In the genomic region with DNA sequence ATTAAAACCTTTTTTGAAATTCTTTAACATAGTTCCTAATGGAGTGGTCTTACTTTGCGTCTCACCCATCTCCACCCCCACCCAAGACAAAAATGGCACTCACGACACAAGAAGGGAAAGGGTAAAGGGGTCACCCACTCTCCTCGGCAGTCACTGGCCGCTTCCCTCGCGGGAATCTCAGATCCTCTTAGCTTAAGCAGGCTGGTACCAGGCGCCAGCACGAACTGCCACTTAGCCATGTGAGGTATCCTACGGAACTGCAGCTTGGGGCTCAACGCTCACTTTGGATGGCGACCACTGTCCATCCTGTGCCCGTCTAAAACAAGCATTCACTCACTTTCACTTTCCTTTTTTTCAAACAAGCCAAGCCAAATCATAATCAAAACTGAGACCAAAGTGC, we compare ENCODE assay signal across 17 cellular contexts. TPM values are rescaled to one million over a fixed set of nuclear protein-coding genes. Genes with fewer than 3 reads are reported as not detected.
DNase-seq lines count a peak whose midpoint lies in the region; TF ChIP-seq lines count a peak whose summit lies in the region.
"Had no signal": no experiment of that assay in that cellular context is flagged by ENCODE, and none has a peak within 500 bp of the region (broad histone marks: within the 10 kb centered on the region; RNA-seq: fewer than 3 reads in every experiment).

No MANE protein-coding gene starts in this region.

- no peaks in the 10 kb centered on the region for H3K79me2 ChIP-seq in hepatocyte

- H3K27ac ChIP-seq in hepatocyte (peak overlapping the region; percentile 91), transverse colon (peak overlapping the region in 3 of 4 donors; percentile 58 to 80 (median 76)), testis (no peak overlapping the region)
- H3K27ac ChIP-seq: GM23248 had no signal

- H3K4me1 Mint-ChIP-seq in Calu3 (ENCODE audit: low read depth, unreplicated experiment) = peaks cover 14% of the 10 kb centered on the region
- H3K4me1 Mint-ChIP-seq: B cell had no signal

- no peak overlapping the region for H3K4me3 Mint-ChIP-seq in Calu3 (ENCODE audit: low read depth, unreplicated experiment)
- H3K4me3 Mint-ChIP-seq: B cell; CD8-positive, alpha-beta T cell had no signal

- H3K9me3 ChIP-seq in hepatocyte (ENCODE audit: low read depth) (no peaks in the 10 kb centered on the region), transverse colon (no peaks in the 10 kb centered on the region), testis (no peaks in the 10 kb centered on the region)
- H3K9me3 ChIP-seq: Caco-2, HAP-1 had no signal

- H3K4me3 ChIP-seq in hepatocyte (no peak overlapping the region), transverse colon (no peak overlapping the region), testis (no peak overlapping the region)
- H3K4me3 ChIP-seq: BLaER1 treated with 17β-estradiol and CSF1 and Interleukin-3, amounts not matched to agents 10 nM and 100 nM; GM23248; HAP-1 had no signal

- 86% methylated on average over 12 of the region's 12 CpGs for WGBS in hepatocyte (ENCODE audit: low lambda C conversion rate, missing lambda C conversion rate)
- WGBS in transverse colon (ENCODE audit: low coverage in 1 of 2), 2 donors = 86 to 89% methylated on average over 4 to 12 of the region's 12 CpGs
- 90 to 91% methylated on average over 2 to 10 of the region's 12 CpGs for WGBS in testis, 2 donors

- peaks cover 9% of the 10 kb centered on the region for H3K9me3 Mint-ChIP-seq in Calu3 (ENCODE audit: low read depth, unreplicated experiment)
- H3K9me3 Mint-ChIP-seq: CD8-positive, alpha-beta T cell had no signal

- H3K4me2 ChIP-seq in hepatocyte = no peak overlapping the region

- H3K27me3 ChIP-seq in hepatocyte (no peaks in the 10 kb centered on the region), transverse colon (no peaks in the 10 kb centered on the region), testis (no peaks in the 10 kb centered on the region)

- in situ Hi-C loops in transverse colon (cut with MboI; ENCODE audit: low pct_ligation_motif_present in 1 of 4, low pct_unique_long_range_greater_than_20kb in 1 of 4, low sequenced_read_pairs in 3 of 4) = no loop called here

- TF ChIP-seq EP300 in transverse colon (IDR thresholded peaks at IDR 0.05; ENCODE audit: low read depth) = no peak

- H3K27me3 Mint-ChIP-seq in Calu3 (ENCODE audit: unreplicated experiment) = no peaks in the 10 kb centered on the region
- H3K27me3 Mint-ChIP-seq: B cell had no signal

- H3K9me2 ChIP-seq in hepatocyte (replicated peaks; ENCODE audit: insufficient read depth) = no peaks in the 10 kb centered on the region

- TF ChIP-seq CTCF in Calu3 (IDR thresholded peaks at IDR 0.05; ENCODE audit: unreplicated experiment) (no peak), hepatocyte (IDR thresholded peaks at IDR 0.05; ENCODE audit: poor library complexity) (no peak), transverse colon (IDR thresholded peaks at IDR 0.05) (no peak), testis (IDR thresholded peaks at IDR 0.05) (no peak)

- H3K36me3 Mint-ChIP-seq in Calu3 (ENCODE audit: insufficient read depth, unreplicated experiment) = peaks cover 8% of the 10 kb centered on the region
- H3K36me3 Mint-ChIP-seq: CD8-positive, alpha-beta T cell had no signal

- H2AFZ ChIP-seq in hepatocyte = no peak overlapping the region
- H2AFZ ChIP-seq: GM23248 had no signal

- no TSS peak for BruUV-seq in Calu3 (replicated peaks; lab: Mats Ljungman, UMichigan)

- H3K27ac Mint-ChIP-seq in Calu3 (ENCODE audit: unreplicated experiment) = peak overlapping the region; percentile 83
- H3K27ac Mint-ChIP-seq: B cell; CD8-positive, alpha-beta T cell had no signal

- DNase-seq in DMS53 (lab: John Stamatoyannopoulos, UW) (peak; percentile 67), DMS53 treated with DMSO at 0.1 percent for 48 hours (lab: John Stamatoyannopoulos, UW; ENCODE audit: unreplicated experiment) (no peak), Calu3 (no peak), hepatocyte (ENCODE audit: low spot score) (no peak), transverse colon (no peak), middle frontal gyrus (ENCODE audit: extremely low spot score, low spot score) (no peak), testis (no peak)
- no peak for DNase-seq in NK-92 treated with Interleukin-12 subunit alpha and Interleukin-12 subunit beta, amount 100 ng/mL, for 24 hours (lab: John Stamatoyannopoulos, UW)
- DNase-seq: 8988T; Caco-2; CD8-positive, alpha-beta T cell; DMS153; GM23248 had no signal

- CTCF ChIA-PET in Calu3 (lab: Charles Lee) = no interaction called here

- no peaks in the 10 kb centered on the region for H4K20me1 ChIP-seq in hepatocyte (ENCODE audit: insufficient read depth, poor library complexity, severe bottlenecking)
- H4K20me1 ChIP-seq: BLaER1 treated with 17β-estradiol and CSF1 and Interleukin-3, amounts not matched to agents 10 nM and 100 nM had no signal

- intact Hi-C loops in Calu3 (cut with micrococcal nuclease; ENCODE audit: unreplicated experiment) = no loop called here
- intact Hi-C loops in transverse colon (cut with DNase I; ENCODE audit: low total_unique reads) = no loop called here
- intact Hi-C loops in testis (cut with DNase I; ENCODE audit: low total_unique reads) = no loop called here

- H3K36me3 ChIP-seq in hepatocyte (replicated peaks; ENCODE audit: insufficient read depth, low read depth) = no peaks in the 10 kb centered on the region
- no peaks in the 10 kb centered on the region for H3K36me3 ChIP-seq in transverse colon
- H3K36me3 ChIP-seq in testis (ENCODE audit: low read depth, missing control alignments) = no peaks in the 10 kb centered on the region
- H3K36me3 ChIP-seq: BLaER1 treated with 17β-estradiol and CSF1 and Interleukin-3, amounts not matched to agents 10 nM and 100 nM; HAP-1 had no signal

- H3K4me1 ChIP-seq in hepatocyte (ENCODE audit: insufficient read depth) (no peaks in the 10 kb centered on the region), transverse colon (peaks cover 0 to 7% (median 0%) of the 10 kb centered on the region in 4 donors), testis (no peaks in the 10 kb centered on the region)
- H3K4me1 ChIP-seq: HAP-1 had no signal

- TF ChIP-seq POLR2A in transverse colon (IDR thresholded peaks at IDR 0.05) (no peak), testis (IDR thresholded peaks at IDR 0.05) (no peak)

RNA-seq across cellular contexts. Expression of a gene that starts 14.7 kb away (rescaled TPM):
- total RNA-seq in Calu3 (2022) = 13.9 and 16.6 TPM in 2 replicates
- 5.0 and 6.5 TPM in 2 replicates for total RNA-seq in hepatocyte
- polyA plus RNA-seq in hepatocyte = 7.1 and 13.4 TPM in 2 replicates
- 10 to 100 TPM in 3 of 4 donors, 1 to 10 TPM in 1; 5.6 to 28.8 (median 12.7) TPM for total RNA-seq in transverse colon
- 1 to 10 TPM; 1.1 to 3.1 TPM for total RNA-seq in testis
- polyA plus RNA-seq in testis (ENCODE audit: insufficient read depth, low read depth, low replicate concordance) = 0.90 TPM
- total RNA-seq: HT1080 had no signal

RNA-seq across cellular contexts. Expression of a gene that starts 23.8 kb away (rescaled TPM):
- total RNA-seq in Calu3 (2022) (222 and 273 TPM in 2 replicates), hepatocyte (27.5 and 34.9 TPM in 2 replicates), transverse colon (10 to 100 TPM; 31.0 to 60.3 (median 43.2) TPM), testis (10 to 100 TPM; 19.0 to 21.4 TPM)
- polyA plus RNA-seq in hepatocyte (110 and 118 TPM in 2 replicates), testis (ENCODE audit: insufficient read depth, low read depth, low replicate concordance) (61.6 TPM)

RNA-seq across cellular contexts. Expression of a gene that starts 24.4 kb away (rescaled TPM):
- 32.3 and 35.7 TPM in 2 replicates for total RNA-seq in Calu3 (2022)
- 23.1 and 26.4 TPM in 2 replicates for total RNA-seq in hepatocyte
- polyA plus RNA-seq in hepatocyte = 22.5 and 22.7 TPM in 2 replicates
- total RNA-seq in transverse colon = 10 to 100 TPM; 10.7 to 21.8 (median 18.0) TPM
- total RNA-seq in testis = 10 to 100 TPM; 19.6 to 24.8 TPM
- 17.9 TPM for polyA plus RNA-seq in testis (ENCODE audit: insufficient read depth, low read depth, low replicate concordance)

RNA-seq across cellular contexts. Expression of a gene that starts 38.3 kb away (rescaled TPM):
- 22.3 and 24.3 TPM in 2 replicates for total RNA-seq in Calu3 (2022)
- total RNA-seq in hepatocyte = 2.8 and 6.1 TPM in 2 replicates
- 9.3 and 15.7 TPM in 2 replicates for polyA plus RNA-seq in hepatocyte
- 10 to 100 TPM; 14.5 to 40.0 (median 33.2) TPM for total RNA-seq in transverse colon
- 1 to 10 TPM; 6.1 to 9.9 TPM for total RNA-seq in testis
- 2.7 TPM for polyA plus RNA-seq in testis (ENCODE audit: insufficient read depth, low read depth, low replicate concordance)

RNA-seq across cellular contexts. Expression of a gene that starts 52.1 kb away (rescaled TPM):
- total RNA-seq in Calu3 (2022) (1.9 and 2.7 TPM in 2 replicates), hepatocyte (1.4 and 2.5 TPM in 2 replicates), transverse colon (1 to 10 TPM; 1.1 to 7.6 (median 5.0) TPM), testis (1 to 10 TPM; 1.7 to 3.4 TPM)
- polyA plus RNA-seq in hepatocyte (2.1 and 2.9 TPM in 2 replicates), testis (ENCODE audit: insufficient read depth, low read depth, low replicate concordance) (2.5 TPM)

Comparison
In these comparisons a context has a peak if more than half of its experiments do, and no peak if none do; other contexts are left out.
1. H3K27ac ChIP-seq: peak in hepatocyte (single experiment) and transverse colon (3 of 4); none in testis (0 of 2).